11 cellular contexts compared by ENCODE assay signal in genomic region chr1:178491721-178492120, GRCh38. TPM values are rescaled to one million over a fixed set of nuclear protein-coding genes. Genes with fewer than 3 reads are reported as not detected.
"Had no signal": no experiment of that assay in that cellular context is flagged by ENCODE, and none has a peak within 500 bp of the region (broad histone marks: within the 10 kb centered on the region; RNA-seq: fewer than 3 reads in every experiment).

No MANE protein-coding gene starts in this region.

- H3K4me3 Mint-ChIP-seq: H9, HFFc6, IgD-negative memory B cell had no signal

- H3K4me2 ChIP-seq: KMS-11 had no signal

- DNase-seq: GOT3, H9, HCEC 1CT, HFFc6, KBM-7 had no signal

- H3K9ac ChIP-seq: KMS-11 had no signal

- H3K27ac ChIP-seq: HL-60, KMS-11 had no signal

- H3K27ac Mint-ChIP-seq: HFFc6, IgD-negative memory B cell had no signal

- H3K9me3 Mint-ChIP-seq: H9, HFFc6, IgD-negative memory B cell had no signal

- ATAC-seq: HepG2 had no signal

RNA-seq across cellular contexts. Expression of gene CLEC20A, which starts 5.0 kb away (rescaled TPM):
- total RNA-seq: H4, H9, HepG2, HFFc6, HT1080 had no signal

RNA-seq across cellular contexts. Expression of gene TEX35, which starts 21.2 kb away (rescaled TPM):
- total RNA-seq: H4, H9, HepG2, HT1080 had no signal
